Comparison of ENCODE assay signal across 33 cellular contexts in genomic region chr4:146482788-146483187, GRCh38. TPM values are rescaled to one million over a fixed set of nuclear protein-coding genes. Genes with fewer than 3 reads are reported as not detected.
DNase-seq lines count a peak whose midpoint lies in the region; ATAC-seq, FAIRE-seq and TF ChIP-seq lines count a peak whose summit lies in the region.
"Had no signal": no experiment of that assay in that cellular context is flagged by ENCODE, and none has a peak within 500 bp of the region (broad histone marks: within the 10 kb centered on the region; RNA-seq: fewer than 3 reads in every experiment).

No MANE protein-coding gene starts in this region.

- no peak overlapping the region for H3K4me3 ChIP-seq in HEK293 (ENCODE audit: low read depth, low read length)
- H3K4me3 ChIP-seq in GM12878, result no peak overlapping the region
- H3K4me3 ChIP-seq in osteoblast (ENCODE audit: insufficient read depth, low read length), result no peak overlapping the region
- H3K4me3 ChIP-seq: A549; BLaER1; BLaER1 treated with 17β-estradiol and CSF1 and Interleukin-3, amounts not matched to agents 10 nM and 100 nM had no signal

- DNase-seq in OCI-M1 (lab: John Stamatoyannopoulos, UW) (peak; percentile 36), GM12878 (ENCODE audit: low read depth, low spot score) (no peak), osteoblast (ENCODE audit: insufficient read length, low spot score, missing footprints) (no peak), NCI-H1417 (lab: John Stamatoyannopoulos, UW) (no peak)
- DNase-seq in stimulated activated CD4-positive, alpha-beta T cell treated with anti-CD3 and anti-CD28 coated beads, Interleukin-4, amount 100 ng/mL, for 24 hours, result no peak
- DNase-seq: 8988T; ACHN; AML-193; BE2C; C1 segment of cervical spinal cord; Caco-2; Calu3; CD4-positive, alpha-beta memory T cell; CD4-positive, alpha-beta T cell; CD4-positive, CD25-positive, alpha-beta regulatory T cell; CD8-positive, alpha-beta memory T cell; CD8-positive, alpha-beta T cell; COR-L47; DMS 273 treated with DMSO at 0.1 percent for 48 hours; DMS153; DMS53; DMS79; DMS79 treated with DMSO at 0.1 percent for 48 hours; DND-41; EL had no signal

- no peak for ATAC-seq in GM12878
- ATAC-seq: A549; CD8-positive, alpha-beta T cell had no signal

- H3K4me2 ChIP-seq in GM12878 (ENCODE audit: control insufficient read depth, insufficient read depth), result no peak overlapping the region
- no peak overlapping the region for H3K4me2 ChIP-seq in osteoblast (ENCODE audit: insufficient read depth, low read length)
- H3K4me2 ChIP-seq: A549; BLaER1; BLaER1 treated with 17β-estradiol and CSF1 and Interleukin-3, amounts not matched to agents 10 nM and 100 nM had no signal

- no peak for FAIRE-seq in GM12878 (lab: Jason Lieb, UNC)
- FAIRE-seq: A204.1, A549, D721Med had no signal

- H3K36me3 ChIP-seq in HEK293 (ENCODE audit: control insufficient read depth in 2 of 2, insufficient read depth in 1 of 2, low read length in 2 of 2) (no peaks in the 10 kb centered on the region), GM12878 (ENCODE audit: control insufficient read depth in 2 of 2, insufficient read depth in 2 of 2, low read length in 1 of 2) (no peaks in the 10 kb centered on the region; a peak in 1 of 4 replicates), osteoblast (ENCODE audit: insufficient read depth, low read length) (no peaks in the 10 kb centered on the region)
- H3K36me3 ChIP-seq: BE2C had no signal

- no peak for TF ChIP-seq RAD21 in GM12878 (IDR thresholded peaks at IDR 0.05; ENCODE audit: insufficient read depth, low read depth, low read length)

- 100% methylated on average over 1 of the region's 1 CpG for WGBS in GM12878 (ENCODE audit: insufficient coverage, insufficient replicate concordance, low lambda C conversion rate, missing lambda C conversion rate)

- RAD21 ChIA-PET in GM12878 (lab: Charles Lee; ENCODE audit: unreplicated experiment), result no interaction called here

- TF ChIP-seq EP300 in GM12878 (IDR thresholded peaks at IDR 0.05; ENCODE audit: borderline replicate concordance in 1 of 2, control insufficient read depth in 1 of 2, low read depth in 2 of 2, low read length in 2 of 2), result no peak

- H4K20me1 ChIP-seq in GM12878 (ENCODE audit: control insufficient read depth, insufficient read depth) (no peaks in the 10 kb centered on the region), osteoblast (ENCODE audit: insufficient read depth, low read length) (no peaks in the 10 kb centered on the region)
- H4K20me1 ChIP-seq: BLaER1; BLaER1 treated with 17β-estradiol and CSF1 and Interleukin-3, amounts not matched to agents 10 nM and 100 nM had no signal

- no TSS peak for BruUV-seq in GM12878 (replicated peaks; lab: Mats Ljungman, UMichigan)

- in situ Hi-C loops in GM12878 (cut with MboI), result no loop called here

- no peaks in the 10 kb centered on the region; the same call in 1 of the 2 replicates for H3K79me2 ChIP-seq in GM12878 (ENCODE audit: control insufficient read depth, insufficient read depth, low read length)
- no peaks in the 10 kb centered on the region for H3K79me2 ChIP-seq in osteoblast (ENCODE audit: insufficient read depth, low read length)

- H2AFZ ChIP-seq in GM12878 (ENCODE audit: control insufficient read depth, low read depth, low read length) (no peak overlapping the region), osteoblast (ENCODE audit: low read length) (no peak overlapping the region)

- no peaks in the 10 kb centered on the region for H3K9me3 ChIP-seq in HEK293 (ENCODE audit: control insufficient read depth, insufficient read depth, low read depth, low read length)
- peaks cover 14% of the 10 kb centered on the region for H3K9me3 ChIP-seq in GM12878 (replicated peaks; ENCODE audit: control insufficient read depth, insufficient read depth, low read length)
- no peaks in the 10 kb centered on the region for H3K9me3 ChIP-seq in osteoblast (ENCODE audit: low read depth, low read length)
- H3K9me3 ChIP-seq: A549, BE2C had no signal

- no peak for TF ChIP-seq POLR2A in GM12878 (IDR thresholded peaks at IDR 0.05; ENCODE audit: low read depth, low read length)

- H3K27ac ChIP-seq in HEK293 (ENCODE audit: extremely low read depth, low read depth, low read length), result no peak overlapping the region
- H3K27ac ChIP-seq in GM12878 (ENCODE audit: control insufficient read depth, insufficient read depth), result no peak overlapping the region
- no peak overlapping the region for H3K27ac ChIP-seq in osteoblast (ENCODE audit: low read depth, low read length)
- H3K27ac ChIP-seq: 22Rv1; A549; BLaER1; BLaER1 treated with 17β-estradiol and CSF1 and Interleukin-3, amounts not matched to agents 10 nM and 100 nM; C4-2B had no signal

- CTCF ChIA-PET in HEK293 (lab: Yijun Ruan, JAX) (no interaction called here), GM12878 (lab: Yijun Ruan, JAX) (interaction anchor here (1.4 kb wide), 1 partner anchor 10 kb away, joined by 3 read pairs; no protein-coding TSS in a partner anchor)

- H3K4me1 ChIP-seq in HEK293 (ENCODE audit: control insufficient read depth, insufficient read depth, low read length) (0 out of 2 replicates have a peak, but pooled peaks cover 3% of the 10 kb centered on the region), GM12878 (ENCODE audit: control insufficient read depth, insufficient read depth, low read length) (peaks cover 14% of the 10 kb centered on the region), osteoblast (ENCODE audit: insufficient read depth, low read length) (no peaks in the 10 kb centered on the region)
- H3K4me1 ChIP-seq: A549, Caco-2 had no signal

- SMC1A ChIA-PET in GM12878 (lab: Charles Lee; ENCODE audit: uncharacterized antibody, unreplicated experiment), result interaction anchor here (1.5 to 2.4 kb wide), 2 partner anchors 11 to 15 kb away, joined by 4 to 10 read pairs; no protein-coding TSS in a partner anchor

- no peaks in the 10 kb centered on the region for H3K27me3 ChIP-seq in GM12878 (replicated peaks in 1 of 2; ENCODE audit: control insufficient read depth in 2 of 2, insufficient read depth in 2 of 2, low read length in 1 of 2)
- H3K27me3 ChIP-seq in osteoblast (ENCODE audit: insufficient read depth, low read length), result no peaks in the 10 kb centered on the region
- H3K27me3 ChIP-seq: BE2C; BLaER1; BLaER1 treated with 17β-estradiol and CSF1 and Interleukin-3, amounts not matched to agents 10 nM and 100 nM had no signal

- intact Hi-C loops in GM12878 (cut with micrococcal nuclease; ENCODE audit: unreplicated experiment), result no loop called here

- no peak overlapping the region for H3K9ac ChIP-seq in GM12878 (ENCODE audit: control insufficient read depth, insufficient read depth, low read length)
- H3K9ac ChIP-seq: BLaER1; BLaER1 treated with 17β-estradiol and CSF1 and Interleukin-3, amounts not matched to agents 10 nM and 100 nM had no signal

- POLR2A ChIA-PET in HEK293 (lab: Yijun Ruan, JAX), result no interaction called here
- POLR2A ChIA-PET in GM12878 (lab: Charles Lee), result no interaction called here

- TF ChIP-seq CTCF in HEK293 (tag by site-specific recombination; IDR thresholded peaks at IDR 0.05), result no peak
- TF ChIP-seq CTCF in GM12878 (IDR thresholded peaks at IDR 0.05 in 2 of 3, conservative IDR thresholded peaks at IDR 0.05 in 1 of 3; ENCODE audit: control insufficient read depth in 2 of 3, extremely low read depth in 1 of 3, insufficient read depth in 1 of 3, low read depth in 3 of 3, low read length in 3 of 3), result no peak
- TF ChIP-seq CTCF in osteoblast (IDR thresholded peaks at IDR 0.05; ENCODE audit: extremely low read depth, low read depth, low read length), result no peak

TF ChIP-seq in HEK293, 187 proteins besides CTCF, POLR2A, EP300 and RAD21:
- TF ChIP-seq SETDB1 (IDR thresholded peaks at IDR 0.05; ENCODE audit: insufficient read length, low read length) (peak; percentile 95), ZNF423 (tag by site-specific recombination; IDR thresholded peaks at IDR 0.05) (no peak)

TF ChIP-seq in GM12878, 131 proteins besides CTCF, POLR2A, EP300 and RAD21:
- peak; percentile 48; the same call in 1 of the 2 replicates for TF ChIP-seq CBX5 (IDR thresholded peaks at IDR 0.05; ENCODE audit: low read depth)
- no peak for TF ChIP-seq POLR2AphosphoS2 (IDR thresholded peaks at IDR 0.05; ENCODE audit: low read depth, low read length)
- no peak for TF ChIP-seq MEF2B (IDR thresholded peaks at IDR 0.05; ENCODE audit: partially characterized antibody, poor library complexity, severe bottlenecking)

RNA-seq across cellular contexts. Expression of gene SLC10A7, which starts 39.0 kb away (rescaled TPM):
- total RNA-seq in GM12878 (2013; cell fraction: nucleolus; rRNA removed), result 105 and 106 TPM in 2 replicates
- total RNA-seq in GM12878 (2014; rRNA removed) (16.8 and 22.8 TPM in 2 replicates), GM12878 (2014; rRNA removed; fragmentation: Illumina TruSeq; extraction: Trizol) (16.1 and 16.5 TPM in 2 replicates), GM12878 (2021) (16.2 and 16.3 TPM in 2 replicates), osteoblast (9.0 and 12.4 TPM in 2 replicates)
- polyA plus RNA-seq in GM12878 (2011; ENCODE audit: low read depth), result 5.8 TPM
- polyA plus RNA-seq in GM12878 (2011; rRNA removed) (23.7 and 34.5 TPM in 2 replicates), GM12878 (2014; fragmentation: Illumina TruSeq; extraction: Trizol) (14.1 and 15.2 TPM in 2 replicates), GM12878 (2014; fragmentation: Nextera tagmentation; extraction: Ambion mirVana) (1 to 10 TPM; 4.6 to 6.5 TPM), GM12878 (2014; rRNA removed) (6.7 and 7.4 TPM in 2 replicates), GM12878 (2016; fragmentation: Nextera tagmentation; extraction: Ambion mirVana) (10 to 100 TPM; 12.1 to 16.0 TPM)
- polyA plus RNA-seq in GM12878 (2011; cell fraction: cytosol; rRNA removed), result 9.8 and 12.8 TPM in 2 replicates
- polyA plus RNA-seq in GM12878 (2011; cell fraction: nucleus; rRNA removed), result 18.7 and 18.8 TPM in 2 replicates
- polyA plus RNA-seq in GM12878 (2012), result 6.3 and 9.0 TPM in 2 replicates
- polyA minus RNA-seq in GM12878 (2011; rRNA and poly(A)+ RNA removed), result 30.5 and 35.0 TPM in 2 replicates
- polyA minus RNA-seq in GM12878 (2011; cell fraction: cytosol; rRNA and poly(A)+ RNA removed), result 6.8 and 7.8 TPM in 2 replicates
- polyA minus RNA-seq in GM12878 (2011; cell fraction: nucleus; rRNA and poly(A)+ RNA removed), result 39.4 and 66.0 TPM in 2 replicates
